ENCODE assay signal across 8 cellular contexts in genomic region chr17:2337811-2338657, GRCh38. TPM values are rescaled to one million over a fixed set of nuclear protein-coding genes. Genes with fewer than 3 reads are reported as not detected.
A peak's percentile ranks its signal among the peaks of the same experiment; 100 is the strongest.
DNase-seq lines count a peak whose midpoint lies in the region; ATAC-seq and TF ChIP-seq lines count a peak whose summit lies in the region.

No MANE protein-coding gene starts in this region.

- peak overlapping the region; percentile 71 for H3K27ac Mint-ChIP-seq in activated CD8-positive, alpha-beta T cell treated with anti-CD3 and anti-CD28 coated beads, Interleukin-2, amount 10 ng/mL, durations not matched to agents 7 days and 5 days

- no peak for TF ChIP-seq CTCF in NB4 (IDR thresholded peaks at IDR 0.05; ENCODE audit: low read depth, low read length)

- 0 to 4% methylated on average over 35 to 38 of the region's 60 CpGs for WGBS in mesodermal cell (ENCODE audit: insufficient coverage in 2 of 2), 2 experiments

- DNase-seq in AG08396 (ENCODE audit: low spot score) (peak; percentile 91), NB4 (ENCODE audit: low read depth) (peak; percentile 68), NCI-H2081 treated with DMSO at 0.1 percent for 48 hours (lab: John Stamatoyannopoulos, UW) (no peak)
- DNase-seq in activated CD8-positive, alpha-beta T cell treated with anti-CD3 and anti-CD28 coated beads, Interleukin-2, amount 10 ng/mL, durations not matched to agents 7 days and 5 days, result peak; percentile 58
- peak; percentile 71 for DNase-seq in stimulated activated CD8-positive, alpha-beta memory T cell treated with anti-CD3 and anti-CD28 coated beads, Interleukin-4, amount 100 ng/mL, for 48 hours

- no peaks in the 10 kb centered on the region for H3K9me3 Mint-ChIP-seq in activated CD8-positive, alpha-beta T cell treated with anti-CD3 and anti-CD28 coated beads, Interleukin-2, amount 10 ng/mL, durations not matched to agents 7 days and 5 days (ENCODE audit: insufficient read depth)

- peaks cover 20% of the 10 kb centered on the region for H3K36me3 Mint-ChIP-seq in activated CD8-positive, alpha-beta T cell treated with anti-CD3 and anti-CD28 coated beads, Interleukin-2, amount 10 ng/mL, durations not matched to agents 7 days and 5 days (ENCODE audit: low read depth)

- peak overlapping the region; percentile 52 for H3K4me3 ChIP-seq in NB4 (ENCODE audit: low read depth, low read length)
- peak overlapping the region; percentile 22 for H3K4me3 ChIP-seq in endocrine pancreas (ENCODE audit: control insufficient read depth, insufficient read depth, low read length)
- peak overlapping the region; percentile 88 for H3K4me3 ChIP-seq in mesodermal cell (ENCODE audit: extremely low read depth, insufficient read depth, low read length, poor library complexity, severe bottlenecking)

- POLR2A ChIA-PET in activated CD8-positive, alpha-beta T cell treated with anti-CD3 and anti-CD28 coated beads, Interleukin-2, amount 10 ng/mL, durations not matched to agents 7 days and 5 days (lab: Charles Lee), result interaction anchor here (0.6 to 1.3 kb wide), 4 partner anchors 14 to 93 kb away, joined by 3 to 4 read pairs (median 3); no protein-coding TSS in a partner anchor

- H3K4me3 Mint-ChIP-seq in activated CD8-positive, alpha-beta T cell treated with anti-CD3 and anti-CD28 coated beads, Interleukin-2, amount 10 ng/mL, durations not matched to agents 7 days and 5 days, result peak overlapping the region; percentile 99

- H3K9me3 ChIP-seq in endocrine pancreas (ENCODE audit: control insufficient read depth, low read length) (no peaks in the 10 kb centered on the region), mesodermal cell (ENCODE audit: control insufficient read depth, low read length) (no peaks in the 10 kb centered on the region)

- H3K27me3 ChIP-seq in endocrine pancreas (ENCODE audit: control insufficient read depth, insufficient read depth, low read length), result no peaks in the 10 kb centered on the region

- CTCF ChIA-PET in activated CD8-positive, alpha-beta T cell treated with anti-CD3 and anti-CD28 coated beads, Interleukin-2, amount 10 ng/mL, durations not matched to agents 7 days and 5 days (lab: Charles Lee), result interaction anchor here (1.1 to 5.0 kb wide), 6 partner anchors 10 to 617 kb away, joined by 3 to 36 read pairs (median 4); partner anchors contain the start of gene HIC1

- H3K36me3 ChIP-seq in endocrine pancreas (ENCODE audit: control insufficient read depth, insufficient read depth, low read length), result no peaks in the 10 kb centered on the region
- peaks cover 34% of the 10 kb centered on the region for H3K36me3 ChIP-seq in mesodermal cell (ENCODE audit: control insufficient read depth, insufficient read depth, low read length)

- peak; percentile 19 for ATAC-seq in GM19025 (IDR thresholded peaks at IDR 0.05; ENCODE audit: low read depth, unreplicated experiment)
- ATAC-seq in activated CD8-positive, alpha-beta T cell treated with anti-CD3 and anti-CD28 coated beads, Interleukin-2, amount 10 ng/mL, durations not matched to agents 7 days and 5 days, result peak; percentile 47

- H3K9ac ChIP-seq in endocrine pancreas (ENCODE audit: control insufficient read depth, insufficient read depth, low read length), result peak overlapping the region; percentile 76

- H3K27me3 Mint-ChIP-seq in activated CD8-positive, alpha-beta T cell treated with anti-CD3 and anti-CD28 coated beads, Interleukin-2, amount 10 ng/mL, durations not matched to agents 7 days and 5 days (ENCODE audit: low read depth), result no peaks in the 10 kb centered on the region

- no peaks in the 10 kb centered on the region for H3K4me1 ChIP-seq in endocrine pancreas (ENCODE audit: control insufficient read depth, insufficient read depth, low read length)
- H3K4me1 ChIP-seq in mesodermal cell (ENCODE audit: control insufficient read depth, insufficient read depth, low read length, poor library complexity, severe bottlenecking), result peaks cover 16% of the 10 kb centered on the region

- peak overlapping the region; percentile 59 for H3K27ac ChIP-seq in mesodermal cell (ENCODE audit: low read depth, low read length, severe bottlenecking)

- TF ChIP-seq POLR2A in NB4 (IDR thresholded peaks at IDR 0.05; ENCODE audit: extremely low read depth, insufficient read length), result no peak

- H3K4me1 Mint-ChIP-seq in activated CD8-positive, alpha-beta T cell treated with anti-CD3 and anti-CD28 coated beads, Interleukin-2, amount 10 ng/mL, durations not matched to agents 7 days and 5 days (ENCODE audit: low read depth), result peaks cover 19% of the 10 kb centered on the region

RNA-seq across cellular contexts. Expression of gene SGSM2, which starts 0.7 kb away (rescaled TPM):
- 10 to 100 TPM; 65.9 to 67.8 TPM for total RNA-seq in activated CD8-positive, alpha-beta T cell treated with anti-CD3 and anti-CD28 coated beads, Interleukin-2, amount 10 ng/mL, durations not matched to agents 7 days and 5 days
- polyA plus RNA-seq in mesodermal cell (2013, experiment 1 of 2), result 61.0 TPM
- polyA plus RNA-seq in mesodermal cell (2013, experiment 2 of 2), result 56.1 TPM

RNA-seq across cellular contexts. Expression of gene TSR1, which starts 1.8 kb away (rescaled TPM):
- total RNA-seq in activated CD8-positive, alpha-beta T cell treated with anti-CD3 and anti-CD28 coated beads, Interleukin-2, amount 10 ng/mL, durations not matched to agents 7 days and 5 days, result 10 to 100 TPM; 36.0 to 36.6 TPM
- 31.3 TPM for polyA plus RNA-seq in mesodermal cell (2013, experiment 1 of 2)
- polyA plus RNA-seq in mesodermal cell (2013, experiment 2 of 2), result 24.1 TPM

RNA-seq across cellular contexts. Expression of gene SRR, which starts 34.3 kb away (rescaled TPM):
- 10 to 100 TPM; 18.7 to 23.1 TPM for total RNA-seq in activated CD8-positive, alpha-beta T cell treated with anti-CD3 and anti-CD28 coated beads, Interleukin-2, amount 10 ng/mL, durations not matched to agents 7 days and 5 days
- polyA plus RNA-seq in mesodermal cell (2013, experiment 1 of 2), result 15.4 TPM
- polyA plus RNA-seq in mesodermal cell (2013, experiment 2 of 2), result 14.4 TPM

RNA-seq across cellular contexts. Expression of gene SMG6, which starts 34.4 kb away (rescaled TPM):
- total RNA-seq in activated CD8-positive, alpha-beta T cell treated with anti-CD3 and anti-CD28 coated beads, Interleukin-2, amount 10 ng/mL, durations not matched to agents 7 days and 5 days, result 10 to 100 TPM; 49.8 to 55.9 TPM
- 20.2 TPM for polyA plus RNA-seq in mesodermal cell (2013, experiment 1 of 2)
- 19.7 TPM for polyA plus RNA-seq in mesodermal cell (2013, experiment 2 of 2)

Comparison
In these comparisons a context has a peak if more than half of its experiments do, and no peak if none do; other contexts are left out.
1. H3K4me3 ChIP-seq: peak in every context shown above with its lines; median percentile 88 in mesodermal cell; 52 in NB4; 22 in endocrine pancreas.